In the genomic region with DNA sequence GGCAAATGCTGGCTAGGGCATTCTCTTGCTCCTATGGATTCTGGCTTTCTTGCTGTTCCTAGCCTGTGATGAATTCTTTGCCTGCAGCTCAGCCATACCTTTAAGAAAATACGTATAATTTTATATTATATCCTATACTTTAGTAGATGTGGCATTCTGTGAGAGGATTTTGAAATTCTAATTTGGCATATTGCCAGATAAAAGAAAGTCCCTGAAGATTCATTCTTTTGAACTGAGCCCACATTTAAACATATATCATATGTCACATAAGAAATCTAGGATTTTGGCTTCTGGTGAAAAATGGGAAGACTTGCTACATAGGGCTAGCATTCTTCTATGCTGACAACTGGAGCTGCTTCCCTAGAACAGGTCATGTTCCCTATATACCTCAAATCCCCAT, we compare ENCODE assay signal across 10 cellular contexts.
"Had no signal": no experiment of that assay in that cellular context is flagged by ENCODE, and none has a peak within 500 bp of the region (broad histone marks: within the 10 kb centered on the region; RNA-seq: fewer than 3 reads in every experiment).

No MANE protein-coding gene starts in this region.

- H3K27ac ChIP-seq: HL-60, KMS-11 had no signal

- H3K4me3 ChIP-seq: GM23338 had no signal

- H3K9ac ChIP-seq: KMS-11 had no signal

- DNase-seq: H9, HCEC 1CT, IMR-90, Karpas-422, KBM-7 had no signal

- H3K4me2 ChIP-seq: GM23338, KMS-11 had no signal

- FAIRE-seq: H1, H54 had no signal

- ATAC-seq: GM23338 had no signal
